8 cellular contexts compared by ENCODE assay signal in the genomic region with DNA sequence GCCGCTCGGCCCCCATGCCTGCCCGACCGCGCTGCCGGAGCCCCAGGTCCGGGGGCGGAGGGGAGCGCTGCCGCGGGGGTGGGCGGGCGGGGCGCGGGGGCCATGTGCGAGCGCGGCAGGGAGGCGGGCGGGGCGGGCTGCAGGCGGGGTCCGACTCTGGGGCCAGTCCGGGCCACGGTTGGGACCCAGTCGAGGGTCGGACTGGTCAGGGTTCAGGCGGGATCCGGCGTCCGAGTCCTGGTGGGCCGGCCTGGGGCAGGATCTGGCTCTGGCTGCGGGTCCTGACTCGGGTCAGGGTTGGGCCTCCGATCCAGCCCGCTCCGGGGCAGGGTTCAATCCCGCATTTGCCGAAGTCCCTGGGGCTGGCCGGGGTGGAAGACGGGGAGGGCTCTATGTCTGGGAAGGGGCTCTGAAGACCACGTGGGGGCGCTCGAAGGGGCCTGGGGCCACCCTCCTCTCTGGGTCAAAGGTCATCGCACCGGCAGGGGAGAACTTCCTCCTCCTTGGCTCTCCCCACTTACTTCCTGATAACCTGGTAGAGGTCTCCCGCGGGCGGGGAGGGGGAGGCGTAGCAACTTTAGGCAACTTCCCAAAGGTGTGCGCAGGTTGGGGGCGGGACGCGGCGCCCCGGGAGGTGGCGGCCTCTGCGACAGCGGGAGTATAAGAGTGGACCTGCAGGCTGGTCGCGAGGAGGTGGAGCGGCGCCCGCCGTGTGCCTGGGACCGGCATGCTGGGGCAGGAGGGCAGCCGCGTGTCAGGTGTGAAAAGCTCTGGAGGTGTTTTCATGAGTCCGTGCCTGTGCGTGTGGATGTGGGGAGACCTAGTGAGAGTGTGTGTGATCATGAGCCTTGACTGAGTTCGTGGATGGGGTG.
DNase-seq lines count a peak whose midpoint lies in the region; ATAC-seq and TF ChIP-seq lines count a peak whose summit lies in the region.

No MANE protein-coding gene starts in this region.

- DNase-seq in NCI-H526 (lab: John Stamatoyannopoulos, UW), result peak; percentile 74 to 76
- DNase-seq in activated CD4-positive, alpha-beta T cell treated with anti-CD3 and anti-CD28 coated beads, Interleukin-2, amount 50 U/mL, for 4 hours, result peak; percentile 64 to 72
- DNase-seq in effector CD8-positive, alpha-beta T cell (lab: John Stamatoyannopoulos, UW), result peak; percentile 59
- DNase-seq in midbrain (lab: John Stamatoyannopoulos, UW), result peak; percentile 63
- DNase-seq in stimulated activated CD8-positive, alpha-beta memory T cell treated with anti-CD3 and anti-CD28 coated beads, Interleukin-4, amount 100 ng/mL, for 24 hours (ENCODE audit: low read depth), result peak; percentile 52

- ATAC-seq in HG02840 (IDR thresholded peaks at IDR 0.05; ENCODE audit: low FRiP score, unreplicated experiment) (peak; percentile 20), HG03460 (IDR thresholded peaks at IDR 0.05; ENCODE audit: unreplicated experiment) (no peak)

- TF ChIP-seq POLR2A in GM15510 (IDR thresholded peaks at IDR 0.05; ENCODE audit: borderline replicate concordance, extremely low read depth, insufficient read length), result peak; percentile 34
